In genomic region chr16:78918805-78919204, GRCh38 we compare ENCODE assay signal across 14 cellular contexts.
DNase-seq lines count a peak whose midpoint lies in the region; ATAC-seq and TF ChIP-seq lines count a peak whose summit lies in the region.
"Had no signal": no experiment of that assay in that cellular context is flagged by ENCODE, and none has a peak within 500 bp of the region (broad histone marks: within the 10 kb centered on the region; RNA-seq: fewer than 3 reads in every experiment).

No MANE protein-coding gene starts in this region.

- POLR2A ChIA-PET in activated CD4-positive, alpha-beta memory T cell treated with anti-CD3 and anti-CD28 coated beads for 36 hours (lab: Charles Lee) = interaction anchor here (0.6 to 1.8 kb wide), 3 partner anchors 13 to 213 kb away, joined by 3 to 6 read pairs (median 6); no protein-coding TSS in a partner anchor
- POLR2A ChIA-PET in activated CD4-positive, alpha-beta memory T cell treated with anti-CD3 and anti-CD28 coated beads, Interleukin-2, amount 10 ng/mL, durations not matched to agents 7 days and 5 days (lab: Charles Lee) = no interaction called here

- no peaks in the 10 kb centered on the region for H3K9me3 ChIP-seq in T-helper 17 cell (ENCODE audit: control insufficient read depth, low read length, poor library complexity, severe bottlenecking)

- H3K27me3 Mint-ChIP-seq in activated CD4-positive, alpha-beta memory T cell treated with anti-CD3 and anti-CD28 coated beads for 36 hours = peaks cover 2% of the 10 kb centered on the region
- no peaks in the 10 kb centered on the region for H3K27me3 Mint-ChIP-seq in activated CD4-positive, alpha-beta memory T cell treated with anti-CD3 and anti-CD28 coated beads, Interleukin-2, amount 10 ng/mL, durations not matched to agents 7 days and 5 days
- no peaks in the 10 kb centered on the region for H3K27me3 Mint-ChIP-seq in activated naive CD4-positive, alpha-beta T cell treated with anti-CD3 and anti-CD28 coated beads for 36 hours (ENCODE audit: low read depth)
- H3K27me3 Mint-ChIP-seq in T-helper 17 cell (no peaks in the 10 kb centered on the region), natural killer cell (ENCODE audit: low read depth in 2 of 2) (peaks cover 3 to 30% of the 10 kb centered on the region in 2 donors)

- CTCF ChIA-PET in activated CD4-positive, alpha-beta memory T cell treated with anti-CD3 and anti-CD28 coated beads for 36 hours (lab: Charles Lee) = no interaction called here
- CTCF ChIA-PET in activated CD4-positive, alpha-beta memory T cell treated with anti-CD3 and anti-CD28 coated beads, Interleukin-2, amount 10 ng/mL, durations not matched to agents 7 days and 5 days (lab: Charles Lee) = interaction anchor here (1.3 kb wide), 1 partner anchor 397 kb away, joined by 3 read pairs; no protein-coding TSS in a partner anchor
- CTCF ChIA-PET in activated naive CD4-positive, alpha-beta T cell treated with anti-CD3 and anti-CD28 coated beads for 36 hours (lab: Charles Lee) = no interaction called here

- DNase-seq in activated CD4-positive, alpha-beta memory T cell treated with anti-CD3 and anti-CD28 coated beads for 36 hours = peak; percentile 31
- DNase-seq in activated CD4-positive, alpha-beta memory T cell treated with anti-CD3 and anti-CD28 coated beads, Interleukin-2, amount 10 ng/mL, durations not matched to agents 7 days and 5 days = no peak
- no peak for DNase-seq in activated naive CD4-positive, alpha-beta T cell treated with anti-CD3 and anti-CD28 coated beads, Interleukin-2, amount 50 U/mL, for 72 hours (ENCODE audit: low spot score in 2 of 2)
- no peak for DNase-seq in activated naive CD4-positive, alpha-beta T cell treated with anti-CD3 and anti-CD28 coated beads for 36 hours
- DNase-seq in T-helper 17 cell (no peak), natural killer cell (no peak)
- DNase-seq: C1 segment of cervical spinal cord; Caco-2; CD8-positive, alpha-beta T cell; DMS153; DND-41; GM23248; H7; HCEC 1CT had no signal

- no peak for TF ChIP-seq CTCF in natural killer cell (IDR thresholded peaks at IDR 0.05)

- peak; percentile 40 to 89 for ATAC-seq in activated naive CD4-positive, alpha-beta T cell treated with anti-CD3 and anti-CD28 coated beads, Interleukin-2, amount 50 U/mL, for 72 hours
- ATAC-seq in T-helper 17 cell (no peak), natural killer cell (no peak)
- ATAC-seq: CD8-positive, alpha-beta T cell had no signal

- intact Hi-C loops in activated CD4-positive, alpha-beta memory T cell treated with anti-CD3 and anti-CD28 coated beads for 36 hours (cut with micrococcal nuclease) = no loop called here
- intact Hi-C loops in activated naive CD4-positive, alpha-beta T cell treated with anti-CD3 and anti-CD28 coated beads for 36 hours (cut with micrococcal nuclease) = no loop called here
- intact Hi-C loops in natural killer cell (cut with micrococcal nuclease) = no loop called here

- peaks cover 29% of the 10 kb centered on the region for H3K36me3 Mint-ChIP-seq in activated CD4-positive, alpha-beta memory T cell treated with anti-CD3 and anti-CD28 coated beads for 36 hours
- H3K36me3 Mint-ChIP-seq in activated CD4-positive, alpha-beta memory T cell treated with anti-CD3 and anti-CD28 coated beads, Interleukin-2, amount 10 ng/mL, durations not matched to agents 7 days and 5 days (ENCODE audit: low read depth) = peaks cover 35% of the 10 kb centered on the region
- peaks cover 17 to 38% of the 10 kb centered on the region in 2 donors for H3K36me3 Mint-ChIP-seq in activated naive CD4-positive, alpha-beta T cell treated with anti-CD3 and anti-CD28 coated beads, Interleukin-2, amount 50 U/mL, for 72 hours
- peaks cover 5% of the 10 kb centered on the region for H3K36me3 Mint-ChIP-seq in activated naive CD4-positive, alpha-beta T cell treated with anti-CD3 and anti-CD28 coated beads for 36 hours (ENCODE audit: low read depth)
- H3K36me3 Mint-ChIP-seq in T-helper 17 cell (ENCODE audit: low read depth) = peaks cover 3% of the 10 kb centered on the region
- peaks cover 13% of the 10 kb centered on the region for H3K36me3 Mint-ChIP-seq in natural killer cell

- H3K9me3 Mint-ChIP-seq in activated CD4-positive, alpha-beta memory T cell treated with anti-CD3 and anti-CD28 coated beads for 36 hours = peaks cover 29% of the 10 kb centered on the region
- peaks cover 46% of the 10 kb centered on the region for H3K9me3 Mint-ChIP-seq in activated CD4-positive, alpha-beta memory T cell treated with anti-CD3 and anti-CD28 coated beads, Interleukin-2, amount 10 ng/mL, durations not matched to agents 7 days and 5 days
- peaks cover 14 to 26% of the 10 kb centered on the region in 2 donors for H3K9me3 Mint-ChIP-seq in activated naive CD4-positive, alpha-beta T cell treated with anti-CD3 and anti-CD28 coated beads, Interleukin-2, amount 50 U/mL, for 72 hours
- H3K9me3 Mint-ChIP-seq in activated naive CD4-positive, alpha-beta T cell treated with anti-CD3 and anti-CD28 coated beads for 36 hours = peaks cover 15% of the 10 kb centered on the region
- no peaks in the 10 kb centered on the region for H3K9me3 Mint-ChIP-seq in natural killer cell

- H3K4me3 Mint-ChIP-seq in activated CD4-positive, alpha-beta memory T cell treated with anti-CD3 and anti-CD28 coated beads for 36 hours = no peak overlapping the region
- no peak overlapping the region for H3K4me3 Mint-ChIP-seq in activated CD4-positive, alpha-beta memory T cell treated with anti-CD3 and anti-CD28 coated beads, Interleukin-2, amount 10 ng/mL, durations not matched to agents 7 days and 5 days
- H3K4me3 Mint-ChIP-seq in activated naive CD4-positive, alpha-beta T cell treated with anti-CD3 and anti-CD28 coated beads for 36 hours = no peak overlapping the region
- H3K4me3 Mint-ChIP-seq in T-helper 17 cell (peak overlapping the region; percentile 2), natural killer cell (no peak overlapping the region)
- H3K4me3 Mint-ChIP-seq: CD8-positive, alpha-beta T cell had no signal

- H3K4me1 Mint-ChIP-seq in activated CD4-positive, alpha-beta memory T cell treated with anti-CD3 and anti-CD28 coated beads for 36 hours (ENCODE audit: low read depth) = peaks cover 36% of the 10 kb centered on the region
- H3K4me1 Mint-ChIP-seq in activated CD4-positive, alpha-beta memory T cell treated with anti-CD3 and anti-CD28 coated beads, Interleukin-2, amount 10 ng/mL, durations not matched to agents 7 days and 5 days = peaks cover 24% of the 10 kb centered on the region
- H3K4me1 Mint-ChIP-seq in activated naive CD4-positive, alpha-beta T cell treated with anti-CD3 and anti-CD28 coated beads for 36 hours (ENCODE audit: low read depth) = peaks cover 5% of the 10 kb centered on the region
- H3K4me1 Mint-ChIP-seq in T-helper 17 cell = peaks cover 14% of the 10 kb centered on the region
- H3K4me1 Mint-ChIP-seq in natural killer cell = no peaks in the 10 kb centered on the region

- peak overlapping the region; percentile 67 for H3K27ac Mint-ChIP-seq in activated CD4-positive, alpha-beta memory T cell treated with anti-CD3 and anti-CD28 coated beads for 36 hours
- no peak overlapping the region for H3K27ac Mint-ChIP-seq in activated CD4-positive, alpha-beta memory T cell treated with anti-CD3 and anti-CD28 coated beads, Interleukin-2, amount 10 ng/mL, durations not matched to agents 7 days and 5 days
- H3K27ac Mint-ChIP-seq in activated naive CD4-positive, alpha-beta T cell treated with anti-CD3 and anti-CD28 coated beads, Interleukin-2, amount 50 U/mL, for 72 hours = peak overlapping the region in 1 of 2 donors; percentile 78
- no peak overlapping the region for H3K27ac Mint-ChIP-seq in activated naive CD4-positive, alpha-beta T cell treated with anti-CD3 and anti-CD28 coated beads for 36 hours
- peak overlapping the region; percentile 19 for H3K27ac Mint-ChIP-seq in T-helper 17 cell
- no peak overlapping the region for H3K27ac Mint-ChIP-seq in natural killer cell
- H3K27ac Mint-ChIP-seq: CD8-positive, alpha-beta T cell had no signal

Comparison
In these comparisons a context has a peak if more than half of its experiments do, and no peak if none do; other contexts are left out.
1. H3K27ac Mint-ChIP-seq: peak in activated CD4-positive, alpha-beta memory T cell treated with anti-CD3 and anti-CD28 coated beads for 36 hours (single experiment) and T-helper 17 cell (single experiment); none in activated CD4-positive, alpha-beta memory T cell treated with anti-CD3 and anti-CD28 coated beads, Interleukin-2, amount 10 ng/mL, durations not matched to agents 7 days and 5 days (single experiment), activated naive CD4-positive, alpha-beta T cell treated with anti-CD3 and anti-CD28 coated beads for 36 hours (single experiment) and natural killer cell (0 of 2).
2. ATAC-seq: peak in activated naive CD4-positive, alpha-beta T cell treated with anti-CD3 and anti-CD28 coated beads, Interleukin-2, amount 50 U/mL, for 72 hours (2 of 2); none in T-helper 17 cell (single experiment) and natural killer cell (0 of 3).